12 cellular contexts compared by ENCODE assay signal in the genomic region with DNA sequence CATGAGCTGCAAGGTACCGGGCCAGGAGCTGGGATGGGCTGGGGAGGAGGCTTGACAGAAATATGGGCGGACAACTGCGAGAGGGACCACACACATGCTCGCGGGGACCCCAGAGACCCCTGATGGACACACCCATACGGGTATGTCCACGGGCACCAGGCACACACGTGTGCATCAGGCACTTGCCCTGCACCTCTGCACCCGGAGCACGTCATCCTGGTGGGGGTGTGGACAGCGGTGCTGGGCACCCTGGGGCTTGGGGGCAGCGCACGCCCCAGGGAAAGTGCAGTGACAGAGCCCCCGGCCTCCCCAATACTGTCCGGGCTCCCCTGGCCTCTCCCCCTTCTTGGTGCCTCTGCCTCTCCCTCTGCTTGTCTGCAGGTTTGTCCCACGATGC. TPM values are rescaled to one million over a fixed set of nuclear protein-coding genes. Genes with fewer than 3 reads are reported as not detected.
DNase-seq lines count a peak whose midpoint lies in the region; ATAC-seq and TF ChIP-seq lines count a peak whose summit lies in the region.
"Had no signal": no experiment of that assay in that cellular context is flagged by ENCODE, and none has a peak within 500 bp of the region (broad histone marks: within the 10 kb centered on the region; RNA-seq: fewer than 3 reads in every experiment).

No MANE protein-coding gene starts in this region.

- no peak for ATAC-seq in CD8-positive, alpha-beta T cell
- no peak for ATAC-seq in effector memory CD8-positive, alpha-beta T cell (replicated peaks)

- H3K27ac ChIP-seq in BLaER1: no peak overlapping the region
- H3K27ac ChIP-seq in CD8-positive, alpha-beta T cell (ENCODE audit: low read depth, low read length): peak overlapping the region; percentile 96
- H3K27ac ChIP-seq in rectal smooth muscle tissue (ENCODE audit: low read depth, low read length): peak overlapping the region; percentile 19
- H3K27ac ChIP-seq in thyroid gland: peak overlapping the region in 1 of 3 donors; percentile 33
- H3K27ac ChIP-seq: neural progenitor cell had no signal

- peak overlapping the region; percentile 99 for H3K4me2 ChIP-seq in BLaER1

- peaks cover 42% of the 10 kb centered on the region for H4K20me1 ChIP-seq in BLaER1

- H3K27ac Mint-ChIP-seq in CD8-positive, alpha-beta T cell: peak overlapping the region; percentile 88
- H3K27ac Mint-ChIP-seq in effector memory CD8-positive, alpha-beta T cell: peak overlapping the region; percentile 100
- H3K27ac Mint-ChIP-seq: WTC11 had no signal

- DNase-seq in CD8-positive, alpha-beta T cell: no peak
- DNase-seq in effector memory CD8-positive, alpha-beta T cell: no peak
- DNase-seq in anterior cingulate cortex (lab: John Stamatoyannopoulos, UW): no peak
- DNase-seq in NCI-H2081 (lab: John Stamatoyannopoulos, UW): no peak
- DNase-seq in thyroid gland: no peak
- DNase-seq: activated T-cell treated with anti-CD3 and anti-CD28 coated beads, Interleukin-2, amount 50 U/mL, for 24 hours; C1 segment of cervical spinal cord; small intestine had no signal

- H3K36me3 Mint-ChIP-seq in CD8-positive, alpha-beta T cell: peaks cover 2% of the 10 kb centered on the region
- peaks cover 95% of the 10 kb centered on the region for H3K36me3 Mint-ChIP-seq in effector memory CD8-positive, alpha-beta T cell (ENCODE audit: insufficient read depth)
- H3K36me3 Mint-ChIP-seq: neural progenitor cell, WTC11 had no signal

- CTCF ChIA-PET in CD8-positive, alpha-beta T cell (lab: Charles Lee): interaction anchor here (0.5 kb wide), 1 partner anchor 23 kb away, joined by 3 read pairs; no protein-coding TSS in a partner anchor

- H3K27me3 Mint-ChIP-seq in CD8-positive, alpha-beta T cell (ENCODE audit: low read depth): no peaks in the 10 kb centered on the region
- H3K27me3 Mint-ChIP-seq in effector memory CD8-positive, alpha-beta T cell: no peaks in the 10 kb centered on the region

- no peaks in the 10 kb centered on the region; the same call in 1 of the 2 replicates for H3K36me3 ChIP-seq in BLaER1
- H3K36me3 ChIP-seq in CD8-positive, alpha-beta T cell (ENCODE audit: insufficient read depth, low read length): no peaks in the 10 kb centered on the region
- H3K36me3 ChIP-seq in rectal smooth muscle tissue (ENCODE audit: control insufficient read depth, insufficient read depth, low read length): no peaks in the 10 kb centered on the region
- H3K36me3 ChIP-seq in thyroid gland: no peaks in the 10 kb centered on the region
- H3K36me3 ChIP-seq: neural progenitor cell had no signal

- 79 to 85% methylated on average over 9 to 14 of the region's 16 CpGs for WGBS in thyroid gland, 2 donors

- H3K9me3 Mint-ChIP-seq in CD8-positive, alpha-beta T cell: no peaks in the 10 kb centered on the region
- H3K9me3 Mint-ChIP-seq in effector memory CD8-positive, alpha-beta T cell: no peaks in the 10 kb centered on the region
- H3K9me3 Mint-ChIP-seq: activated T-cell treated with anti-CD3 and anti-CD28 coated beads, Interleukin-2, amount 50 U/mL, for 24 hours; neural progenitor cell; WTC11 had no signal

- peak overlapping the region; percentile 65 for H3K4me3 Mint-ChIP-seq in CD8-positive, alpha-beta T cell
- peak overlapping the region; percentile 88 to 91 for H3K4me3 Mint-ChIP-seq in effector memory CD8-positive, alpha-beta T cell
- H3K4me3 Mint-ChIP-seq: WTC11 had no signal

- no peak overlapping the region for H3K4me3 ChIP-seq in BLaER1
- no peak overlapping the region for H3K4me3 ChIP-seq in CD8-positive, alpha-beta T cell (ENCODE audit: low read depth, low read length)
- no peak overlapping the region for H3K4me3 ChIP-seq in rectal smooth muscle tissue (ENCODE audit: low read length)
- H3K4me3 ChIP-seq in thyroid gland (replicated peaks in 1 of 3): no peak overlapping the region
- H3K4me3 ChIP-seq: neural progenitor cell had no signal

- intact Hi-C loops in CD8-positive, alpha-beta T cell (cut with DNase I, micrococcal nuclease): loop anchor here (5.0 to 10.0 kb wide), 2 partner anchors 418 to 420 kb away; a partner anchor contains a TSS
- intact Hi-C loops in thyroid gland (cut with DNase I): loop anchor here (5.0 kb wide), 1 partner anchor 118 kb away; no protein-coding TSS in a partner anchor

- H3K27me3 ChIP-seq in BLaER1: peaks cover 48% of the 10 kb centered on the region
- no peaks in the 10 kb centered on the region for H3K27me3 ChIP-seq in CD8-positive, alpha-beta T cell (ENCODE audit: insufficient read depth, low read length)
- H3K27me3 ChIP-seq in rectal smooth muscle tissue (ENCODE audit: control insufficient read depth, insufficient read depth, low read length): no peaks in the 10 kb centered on the region
- no peaks in the 10 kb centered on the region for H3K27me3 ChIP-seq in thyroid gland

- H3K9ac ChIP-seq in BLaER1: no peak overlapping the region
- no peak overlapping the region for H3K9ac ChIP-seq in rectal smooth muscle tissue (ENCODE audit: low read length)
- H3K9ac ChIP-seq: neural progenitor cell had no signal

- no peak for TF ChIP-seq POLR2A in thyroid gland (IDR thresholded peaks at IDR 0.05)

- peaks cover 94% of the 10 kb centered on the region for H3K4me1 ChIP-seq in BLaER1
- peaks cover 88% of the 10 kb centered on the region for H3K4me1 ChIP-seq in CD8-positive, alpha-beta T cell (ENCODE audit: insufficient read depth, low read length)
- H3K4me1 ChIP-seq in rectal smooth muscle tissue (ENCODE audit: control insufficient read depth, insufficient read depth, low read length): peaks cover 32% of the 10 kb centered on the region
- H3K4me1 ChIP-seq in thyroid gland: peaks cover 67 to 95% of the 10 kb centered on the region in 2 donors

- no peaks in the 10 kb centered on the region for H3K9me3 ChIP-seq in BLaER1
- H3K9me3 ChIP-seq in CD8-positive, alpha-beta T cell (ENCODE audit: low read length): no peaks in the 10 kb centered on the region
- no peaks in the 10 kb centered on the region for H3K9me3 ChIP-seq in thyroid gland

- POLR2A ChIA-PET in CD8-positive, alpha-beta T cell (lab: Charles Lee): no interaction called here

- no peak for TF ChIP-seq CTCF in CD8-positive, alpha-beta T cell (IDR thresholded peaks at IDR 0.05)
- TF ChIP-seq CTCF in thyroid gland (IDR thresholded peaks at IDR 0.05): no peak

- H3K4me1 Mint-ChIP-seq in CD8-positive, alpha-beta T cell (ENCODE audit: low read depth): peaks cover 60% of the 10 kb centered on the region
- peaks cover 56 to 58% of the 10 kb centered on the region in 2 donors for H3K4me1 Mint-ChIP-seq in effector memory CD8-positive, alpha-beta T cell (ENCODE audit: low read depth in 2 of 2)

RNA-seq across cellular contexts. Expression of a gene that starts 1.7 kb away (rescaled TPM):
- total RNA-seq in CD8-positive, alpha-beta T cell: 100 to 1,000 TPM; 111 to 115 TPM
- 10 to 100 TPM in 3 of 4 donors, 1 to 10 TPM in 1; 6.0 to 30.8 (median 18.5) TPM for total RNA-seq in thyroid gland

RNA-seq across cellular contexts. Expression of a gene that starts 6.1 kb away (rescaled TPM):
- total RNA-seq in CD8-positive, alpha-beta T cell: 10 to 100 TPM; 55.3 to 58.5 TPM
- 10 to 100 TPM in 2 of 4 donors, 1 to 10 TPM in 2; 3.4 to 13.9 (median 8.5) TPM for total RNA-seq in thyroid gland

RNA-seq across cellular contexts. Expression of a gene that starts 10.4 kb away (rescaled TPM):
- total RNA-seq in CD8-positive, alpha-beta T cell: 10 to 100 TPM; 17.1 to 20.7 TPM
- 100 to 1,000 TPM; 101 to 160 (median 136) TPM for total RNA-seq in thyroid gland

RNA-seq across cellular contexts. Expression of a gene that starts 41.4 kb away (rescaled TPM):
- total RNA-seq in CD8-positive, alpha-beta T cell: 1 to 10 TPM; 2.8 to 3.4 TPM
- total RNA-seq in thyroid gland: 10 to 100 TPM in 3 of 4 donors, 1 to 10 TPM in 1; 9.3 to 19.1 (median 15.2) TPM

Comparison
In these comparisons a context has a peak if more than half of its experiments do, and no peak if none do; other contexts are left out.
1. RNA of a gene that starts 10.4 kb away (total RNA-seq): 101 to 160 TPM in thyroid gland; 17.1 to 20.7 TPM in CD8-positive, alpha-beta T cell; every median in the first group is over 4 times any median in the second.